In the genomic region with DNA sequence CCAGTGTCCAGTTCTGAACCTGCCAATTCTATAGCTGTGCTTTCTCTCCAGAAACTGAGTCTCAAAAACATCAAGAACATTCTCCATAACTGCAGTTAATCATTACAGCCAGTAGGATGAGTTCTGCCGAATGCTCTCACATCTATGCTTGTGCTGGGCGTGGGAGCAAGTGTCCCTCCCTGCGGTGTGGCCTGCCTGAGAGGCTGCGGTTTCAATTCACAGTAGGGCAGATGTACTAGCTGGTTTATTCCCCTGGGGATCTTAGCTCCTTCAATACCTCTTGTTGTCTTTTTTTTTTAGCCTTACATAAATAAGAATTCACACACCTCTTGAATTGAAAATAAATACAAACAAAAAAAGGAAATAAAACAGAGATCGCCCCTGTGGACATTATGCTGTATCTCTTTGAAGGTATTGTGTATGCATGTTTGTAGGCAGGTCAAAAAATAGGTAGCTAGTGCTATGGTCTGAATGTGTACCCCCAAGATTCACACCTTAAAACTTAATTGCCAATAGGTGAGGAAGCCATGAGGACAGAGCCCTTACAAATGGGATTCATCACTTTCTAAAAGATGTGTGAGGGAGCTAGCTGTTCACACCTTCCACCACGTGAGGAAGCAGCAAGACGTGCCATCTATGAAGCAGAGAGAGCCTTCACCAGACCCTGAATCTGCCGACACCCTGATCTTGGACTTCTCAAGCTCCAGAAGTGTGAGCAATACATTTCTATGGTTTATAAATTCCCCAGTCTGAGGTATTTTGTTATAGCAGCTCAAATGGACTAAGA, we compare ENCODE assay signal across 9 cellular contexts.
DNase-seq lines count a peak whose midpoint lies in the region; ATAC-seq and TF ChIP-seq lines count a peak whose summit lies in the region.
"Had no signal": no experiment of that assay in that cellular context is flagged by ENCODE, and none has a peak within 500 bp of the region (broad histone marks: within the 10 kb centered on the region; RNA-seq: fewer than 3 reads in every experiment).

No MANE protein-coding gene starts in this region.

- CTCF ChIA-PET in GM10248 (lab: Yijun Ruan, JAX): interaction anchor here (0.8 to 1.6 kb wide), 6 partner anchors 9 to 47 kb away, joined by 3 to 5 read pairs (median 4); no protein-coding TSS in a partner anchor

- no peaks in the 10 kb centered on the region for H3K27me3 ChIP-seq in brain microvascular endothelial cell (replicated peaks)

- no peaks in the 10 kb centered on the region for H3K36me3 ChIP-seq in brain microvascular endothelial cell (replicated peaks)

- POLR2A ChIA-PET in GM10248 (lab: Yijun Ruan, JAX): no interaction called here

- ATAC-seq in GM19463 (IDR thresholded peaks at IDR 0.05; ENCODE audit: unreplicated experiment) (peak; percentile 86), HG03139 (IDR thresholded peaks at IDR 0.05; ENCODE audit: unreplicated experiment) (peak; percentile 75), left ventricle myocardium superior (no peak), left cardiac atrium (no peak)

- TF ChIP-seq CTCF in GM10248 (IDR thresholded peaks at IDR 0.05; ENCODE audit: control extremely low read depth, extremely low read depth, low read depth, missing control alignments): peak; percentile 22
- peak; percentile 33 for TF ChIP-seq CTCF in brain microvascular endothelial cell (IDR thresholded peaks at IDR 0.05; ENCODE audit: low read depth, low read length, missing control alignments)

- no peak overlapping the region for H3K4me3 ChIP-seq in brain microvascular endothelial cell (ENCODE audit: low read depth, low read length)

- H3K27ac ChIP-seq in brain microvascular endothelial cell: no peak overlapping the region

- in situ Hi-C loops in brain microvascular endothelial cell (cut with HindIII; ENCODE audit: low pct_ligation_motif_present, low sequenced_read_pairs): no loop called here

- DNase-seq in GM10248 (ENCODE audit: extremely low spot score) (peak; percentile 65), brain microvascular endothelial cell (peak; percentile 29), NOMO-1 treated with dmso at 0.1 percent for 144 hours (lab: John Stamatoyannopoulos, UW; ENCODE audit: unreplicated experiment) (no peak), left ventricle myocardium superior (no peak), left cardiac atrium (no peak)
- no peak for DNase-seq in activated CD4-positive, alpha-beta T cell treated with anti-CD3 and anti-CD28 coated beads for 4 hours
- DNase-seq: CD4-positive, alpha-beta memory T cell had no signal

- intact Hi-C loops in left ventricle myocardium superior (cut with micrococcal nuclease) (no loop called here), left cardiac atrium (cut with DNase I) (no loop called here)

Comparison
In these comparisons a context has a peak if more than half of its experiments do, and no peak if none do; other contexts are left out.
1. DNase-seq: peak in GM10248 (single experiment) and brain microvascular endothelial cell (single experiment); none in NOMO-1 treated with dmso at 0.1 percent for 144 hours (single experiment), left ventricle myocardium superior (single experiment), left cardiac atrium (single experiment) and activated CD4-positive, alpha-beta T cell treated with anti-CD3 and anti-CD28 coated beads for 4 hours (0 of 2).
2. ATAC-seq: peak in GM19463 (single experiment) and HG03139 (single experiment); none in left ventricle myocardium superior (single experiment) and left cardiac atrium (0 of 2).